In genomic region chr6:158661156-158661555, GRCh38 we compare ENCODE assay signal across 21 cellular contexts. TPM values are rescaled to one million over a fixed set of nuclear protein-coding genes. Genes with fewer than 3 reads are reported as not detected.
DNase-seq lines count a peak whose midpoint lies in the region; ATAC-seq and TF ChIP-seq lines count a peak whose summit lies in the region.
"Had no signal": no experiment of that assay in that cellular context is flagged by ENCODE, and none has a peak within 500 bp of the region (broad histone marks: within the 10 kb centered on the region; RNA-seq: fewer than 3 reads in every experiment).

No MANE protein-coding gene starts in this region.

- peaks cover 11% of the 10 kb centered on the region for H3K4me1 ChIP-seq in SJCRH30

- no peaks in the 10 kb centered on the region for H3K27me3 Mint-ChIP-seq in effector memory CD8-positive, alpha-beta T cell
- peaks cover 24% of the 10 kb centered on the region for H3K27me3 Mint-ChIP-seq in progenitor cell of endocrine pancreas
- no peaks in the 10 kb centered on the region for H3K27me3 Mint-ChIP-seq in mesothelial cell of epicardium (ENCODE audit: low read depth)

- no peak overlapping the region for H3K4me3 ChIP-seq in SJCRH30
- H3K4me3 ChIP-seq: SJSA1, tibial nerve had no signal

- H3K27me3 ChIP-seq in SJCRH30, result no peaks in the 10 kb centered on the region
- H3K27me3 ChIP-seq: SJSA1 had no signal

- H3K4me1 Mint-ChIP-seq in effector memory CD8-positive, alpha-beta T cell (ENCODE audit: low read depth in 2 of 2), result peaks cover 17 to 26% of the 10 kb centered on the region in 2 donors
- H3K4me1 Mint-ChIP-seq in progenitor cell of endocrine pancreas (ENCODE audit: low read depth) (peaks cover 11% of the 10 kb centered on the region), mesothelial cell of epicardium (peaks cover 45% of the 10 kb centered on the region)

- H3K27ac Mint-ChIP-seq in effector memory CD8-positive, alpha-beta T cell, result peak overlapping the region; percentile 74 to 82
- H3K27ac Mint-ChIP-seq in progenitor cell of endocrine pancreas, result no peak overlapping the region
- no peak overlapping the region for H3K27ac Mint-ChIP-seq in mesothelial cell of epicardium

- no peak for ATAC-seq in effector memory CD8-positive, alpha-beta T cell (replicated peaks)
- no peak for ATAC-seq in GM21515 (IDR thresholded peaks at IDR 0.05; ENCODE audit: unreplicated experiment)
- ATAC-seq: left ventricle myocardium superior had no signal

- H3K36me3 ChIP-seq in SJCRH30, result no peaks in the 10 kb centered on the region
- H3K36me3 ChIP-seq: tibial nerve had no signal

- no peaks in the 10 kb centered on the region for H3K9me3 Mint-ChIP-seq in effector memory CD8-positive, alpha-beta T cell
- H3K9me3 Mint-ChIP-seq in progenitor cell of endocrine pancreas (ENCODE audit: low read depth), result no peaks in the 10 kb centered on the region
- H3K9me3 Mint-ChIP-seq in mesothelial cell of epicardium, result no peaks in the 10 kb centered on the region
- H3K9me3 Mint-ChIP-seq: T-helper 2 cell treated with Interferon-gamma antibody and Interleukin-4, amounts not matched to agents 5 μg/mL and 100 μg/mL, for 36 hours had no signal

- H3K27ac ChIP-seq in SJCRH30, result no peak overlapping the region
- H3K27ac ChIP-seq: SJSA1, tibial nerve had no signal

- DNase-seq in NCI-H1417 (lab: John Stamatoyannopoulos, UW), result peak; percentile 14 to 52 (median 41)
- DNase-seq in NCI-H1417 treated with DMSO at 0.1 percent for 48 hours (lab: John Stamatoyannopoulos, UW), result no peak
- peak; percentile 67 for DNase-seq in NCI-H1105 (lab: John Stamatoyannopoulos, UW)
- DNase-seq in effector memory CD8-positive, alpha-beta T cell, result no peak
- no peak for DNase-seq in progenitor cell of endocrine pancreas (ENCODE audit: low spot score, unreplicated experiment)
- DNase-seq in mesothelial cell of epicardium (ENCODE audit: low spot score in 2 of 2, unreplicated experiment in 2 of 2), result no peak
- DNase-seq in SJCRH30, result no peak
- DNase-seq: activated gamma-delta T cell, amygdala, C1 segment of cervical spinal cord, cerebellar nuclear complex, DND-41, Karpas-422, left ventricle myocardium superior, NCI-H446, OCI-M1, small intestine had no signal

- H3K36me3 Mint-ChIP-seq in effector memory CD8-positive, alpha-beta T cell (ENCODE audit: insufficient read depth), result peaks cover 78% of the 10 kb centered on the region
- H3K36me3 Mint-ChIP-seq in progenitor cell of endocrine pancreas (ENCODE audit: insufficient read depth) (no peaks in the 10 kb centered on the region), mesothelial cell of epicardium (no peaks in the 10 kb centered on the region)

- H3K9me3 ChIP-seq in SJCRH30 (replicated peaks), result no peaks in the 10 kb centered on the region
- H3K9me3 ChIP-seq: SJSA1, tibial nerve had no signal

- TF ChIP-seq CTCF in progenitor cell of endocrine pancreas (IDR thresholded peaks at IDR 0.05; ENCODE audit: unreplicated experiment), result peak; percentile 32
- TF ChIP-seq CTCF in mesothelial cell of epicardium (IDR thresholded peaks at IDR 0.05; ENCODE audit: unreplicated experiment), result no peak

- no peak overlapping the region for H3K4me3 Mint-ChIP-seq in effector memory CD8-positive, alpha-beta T cell
- H3K4me3 Mint-ChIP-seq in progenitor cell of endocrine pancreas (ENCODE audit: low read depth) (no peak overlapping the region), mesothelial cell of epicardium (no peak overlapping the region)
- H3K4me3 Mint-ChIP-seq: T-helper 2 cell treated with Interferon-gamma antibody and Interleukin-4, amounts not matched to agents 5 μg/mL and 100 μg/mL, for 36 hours had no signal

RNA-seq across cellular contexts. Expression of gene SYTL3, which starts 11.3 kb away (rescaled TPM):
- total RNA-seq in progenitor cell of endocrine pancreas (1.6 and 2.1 TPM in 2 replicates), mesothelial cell of epicardium (5.4 to 6.1 TPM (median 5.5 TPM) in 3 replicates)
- 15.4 and 16.4 TPM in 2 replicates for total RNA-seq in SJCRH30 (2014; rRNA removed; shearing (Covaris generic))

RNA-seq across cellular contexts. Expression of gene DYNLT1, which starts 16.6 kb away (rescaled TPM):
- total RNA-seq in progenitor cell of endocrine pancreas (124 and 126 TPM in 2 replicates), mesothelial cell of epicardium (142 to 148 TPM (median 145 TPM) in 3 replicates)
- total RNA-seq in SJCRH30 (2014; rRNA removed; shearing (Covaris generic)), result 99.1 and 104 TPM in 2 replicates

Comparison
In these comparisons a context has a peak if more than half of its experiments do, and no peak if none do; other contexts are left out.
1. DNase-seq: peak in NCI-H1417 (3 of 3) and NCI-H1105 (single experiment); none in NCI-H1417 treated with DMSO at 0.1 percent for 48 hours (single experiment), effector memory CD8-positive, alpha-beta T cell (0 of 3), progenitor cell of endocrine pancreas (single experiment), mesothelial cell of epicardium (0 of 2) and SJCRH30 (0 of 2).
2. H3K27ac Mint-ChIP-seq: peak in effector memory CD8-positive, alpha-beta T cell (2 of 2); none in progenitor cell of endocrine pancreas (single experiment) and mesothelial cell of epicardium (single experiment).